Comparison of ENCODE assay signal across 2 cellular contexts in genomic region chr2:98269274-98269673, GRCh38.
TF ChIP-seq lines count a peak whose summit lies in the region.

No MANE protein-coding gene starts in this region.

TF ChIP-seq in GM23338, 12 proteins besides CTCF, POLR2A, EP300 and RAD21:
- no peak for TF ChIP-seq REST (IDR thresholded peaks at IDR 0.05; ENCODE audit: unreplicated experiment)
- TF ChIP-seq NANOG (IDR thresholded peaks at IDR 0.05; ENCODE audit: borderline replicate concordance), result no peak
- TF ChIP-seq EZH2 (IDR thresholded peaks at IDR 0.05; ENCODE audit: low read depth, unreplicated experiment), result no peak
- TF ChIP-seq EZH2phosphoT487 (IDR thresholded peaks at IDR 0.05; ENCODE audit: unreplicated experiment), result no peak
- no peak for TF ChIP-seq STAT1 (IDR thresholded peaks at IDR 0.05; ENCODE audit: unreplicated experiment)
- no peak for TF ChIP-seq JUNB (IDR thresholded peaks at IDR 0.05; ENCODE audit: unreplicated experiment)
- no peak for TF ChIP-seq ZNF114 (CRISPR knock-in tag; IDR thresholded peaks at IDR 0.05)
- no peak for TF ChIP-seq ZNF331 (CRISPR knock-in tag; IDR thresholded peaks at IDR 0.05; ENCODE audit: low read depth)
- no peak for TF ChIP-seq POLR2AphosphoS5 (IDR thresholded peaks at IDR 0.05; ENCODE audit: low read depth)
- TF ChIP-seq CREB1 (CRISPR knock-in tag; IDR thresholded peaks at IDR 0.05; ENCODE audit: low read depth), result no peak
- no peak for TF ChIP-seq ETS1 (IDR thresholded peaks at IDR 0.05)
- TF ChIP-seq ZNF462 (CRISPR knock-in tag; IDR thresholded peaks at IDR 0.05), result no peak

TF ChIP-seq in endothelial cell of umbilical vein, 7 proteins besides CTCF, POLR2A, EP300 and RAD21 (continued from another document):
- TF ChIP-seq EZH2 (IDR thresholded peaks at IDR 0.05; ENCODE audit: borderline replicate concordance, low read depth, low read length, severe bottlenecking), result no peak
- TF ChIP-seq JUN (IDR thresholded peaks at IDR 0.05; ENCODE audit: borderline replicate concordance, insufficient read depth, insufficient read length, low read depth), result no peak
